8 cellular contexts compared by ENCODE assay signal in genomic region chrX:109890910-109891502, GRCh38.
A peak's percentile ranks its signal among the peaks of the same experiment; 100 is the strongest.
DNase-seq lines count a peak whose midpoint lies in the region; ATAC-seq and TF ChIP-seq lines count a peak whose summit lies in the region.

No MANE protein-coding gene starts in this region.

- H3K9me3 Mint-ChIP-seq in CD4-positive, alpha-beta memory T cell: no peaks in the 10 kb centered on the region

- CTCF ChIA-PET in CD4-positive, alpha-beta memory T cell (lab: Charles Lee; ENCODE audit: partially characterized antibody): interaction anchor here (0.7 to 2.4 kb wide), 31 partner anchors 8 to 529 kb away, joined by 3 to 32 read pairs (median 4); partner anchors contain the start of genes NXT2 and TMEM164

- H3K27ac ChIP-seq in CD4-positive, alpha-beta memory T cell (ENCODE audit: low read depth, low read length): no peak overlapping the region
- H3K27ac ChIP-seq in SK-N-MC (no peak overlapping the region), heart right ventricle (peak overlapping the region in 1 of 10 donors; percentile 83)

- H3K4me1 ChIP-seq in CD4-positive, alpha-beta memory T cell (ENCODE audit: insufficient read depth, low read length): no peaks in the 10 kb centered on the region
- peaks cover 0 to 41% (median 0%) of the 10 kb centered on the region in 9 donors for H3K4me1 ChIP-seq in heart right ventricle

- H3K4me1 Mint-ChIP-seq in CD4-positive, alpha-beta memory T cell: peaks cover 0 to 3% (median 0%) of the 10 kb centered on the region in 4 donors

- H3K9me3 ChIP-seq in CD4-positive, alpha-beta memory T cell (ENCODE audit: control insufficient read depth in 1 of 2, low read length in 2 of 2): no peaks in the 10 kb centered on the region
- H3K9me3 ChIP-seq in SK-N-MC (ENCODE audit: low read depth, low read length) (no peaks in the 10 kb centered on the region), heart right ventricle (no peaks in the 10 kb centered on the region)

- no peak overlapping the region for H3K9ac ChIP-seq in SK-N-MC (ENCODE audit: insufficient read length)

- H3K36me3 Mint-ChIP-seq in CD4-positive, alpha-beta memory T cell: no peaks in the 10 kb centered on the region

- 27 to 36% methylated on average over 7 of the region's 7 CpGs for WGBS in heart right ventricle, 2 donors

- H3K27ac Mint-ChIP-seq in CD4-positive, alpha-beta memory T cell: no peak overlapping the region

- DNase-seq in CD4-positive, alpha-beta memory T cell: peak; percentile 33 to 46 (median 44)
- peak; percentile 47 for DNase-seq in Jurkat, Clone E6-1 (ENCODE audit: low read depth, low spot score)
- DNase-seq in SK-N-MC (ENCODE audit: low read depth, low spot score) (no peak), heart right ventricle (peak; percentile 22 to 45), retinal pigment epithelial cell (ENCODE audit: low read depth) (no peak)
- peak; percentile 37 for DNase-seq in activated naive CD4-positive, alpha-beta T cell treated with anti-CD3 and anti-CD28 coated beads, Interleukin-2, amount 50 U/mL, for 16 hours

- intact Hi-C loops in CD4-positive, alpha-beta memory T cell (cut with micrococcal nuclease): loop anchor here (1.0 to 10.0 kb wide), 2 partner anchors 254 to 406 kb away; no protein-coding TSS in a partner anchor
- intact Hi-C loops in heart right ventricle (cut with DNase I): loop anchor here in 1 of 10 donors (2.0 kb wide), 1 partner anchor 178 kb away; no protein-coding TSS in a partner anchor

- ATAC-seq in GM19455 (IDR thresholded peaks at IDR 0.05; ENCODE audit: unreplicated experiment) (peak; percentile 58), heart right ventricle (peak in 7 of 8 donors; percentile 47 to 78 (median 70)), HG03457 (IDR thresholded peaks at IDR 0.05; ENCODE audit: unreplicated experiment) (no peak)

- H3K4me3 Mint-ChIP-seq in CD4-positive, alpha-beta memory T cell: peak overlapping the region in 1 of 8 donors; percentile 23

- H3K36me3 ChIP-seq in CD4-positive, alpha-beta memory T cell (ENCODE audit: insufficient read depth, low read length): no peaks in the 10 kb centered on the region
- no peaks in the 10 kb centered on the region for H3K36me3 ChIP-seq in SK-N-MC (ENCODE audit: insufficient read depth, low read length)
- no peaks in the 10 kb centered on the region for H3K36me3 ChIP-seq in heart right ventricle

- TF ChIP-seq CTCF in heart right ventricle (IDR thresholded peaks at IDR 0.05): peak; percentile 57 to 86 (median 72)
- TF ChIP-seq CTCF in retinal pigment epithelial cell (conservative IDR thresholded peaks at IDR 0.05; ENCODE audit: low read depth, low read length): peak; percentile 93

- no peak overlapping the region for H3K4me3 ChIP-seq in CD4-positive, alpha-beta memory T cell (ENCODE audit: low read length in 2 of 2)
- H3K4me3 ChIP-seq in Jurkat, Clone E6-1 (ENCODE audit: low read length): no peak overlapping the region
- H3K4me3 ChIP-seq in SK-N-MC (peak overlapping the region; percentile 5; the same call in 1 of the 2 replicates), heart right ventricle (no peak overlapping the region), retinal pigment epithelial cell (ENCODE audit: low read length) (no peak overlapping the region)

- no peaks in the 10 kb centered on the region for H3K27me3 ChIP-seq in CD4-positive, alpha-beta memory T cell (ENCODE audit: insufficient read depth, low read length)
- H3K27me3 ChIP-seq in heart right ventricle: peaks cover 0 to 17% (median 0%) of the 10 kb centered on the region in 7 donors

- H3K27me3 Mint-ChIP-seq in CD4-positive, alpha-beta memory T cell: peaks cover 0 to 4% of the 10 kb centered on the region in 2 donors

- POLR2A ChIA-PET in CD4-positive, alpha-beta memory T cell (lab: Charles Lee; ENCODE audit: partially characterized antibody): no interaction called here

Comparison
In these comparisons a context has a peak if more than half of its experiments do, and no peak if none do; other contexts are left out.
1. DNase-seq: peak in CD4-positive, alpha-beta memory T cell (5 of 5), Jurkat, Clone E6-1 (single experiment), activated naive CD4-positive, alpha-beta T cell treated with anti-CD3 and anti-CD28 coated beads, Interleukin-2, amount 50 U/mL, for 16 hours (single experiment) and heart right ventricle (2 of 2); none in SK-N-MC (single experiment) and retinal pigment epithelial cell (single experiment).